ENCODE assay signal across 17 cellular contexts in genomic region chr5:77767301-77767700, GRCh38. TPM values are rescaled to one million over a fixed set of nuclear protein-coding genes. Genes with fewer than 3 reads are reported as not detected.
DNase-seq lines count a peak whose midpoint lies in the region; FAIRE-seq and TF ChIP-seq lines count a peak whose summit lies in the region.
"Had no signal": no experiment of that assay in that cellular context is flagged by ENCODE, and none has a peak within 500 bp of the region (broad histone marks: within the 10 kb centered on the region; RNA-seq: fewer than 3 reads in every experiment).

No MANE protein-coding gene starts in this region.

- no peak overlapping the region for H4K91ac ChIP-seq in trophoblast cell (ENCODE audit: low read depth, low read length)

- no peaks in the 10 kb centered on the region for H3K9me2 ChIP-seq in PC-9 (ENCODE audit: insufficient read depth)

- intact Hi-C loops in PC-9 (cut with micrococcal nuclease; ENCODE audit: unreplicated experiment): no loop called here
- intact Hi-C loops in kidney (cut with DNase I): no loop called here

- H2AK5ac ChIP-seq in trophoblast cell (ENCODE audit: low read length): no peak overlapping the region

- WGBS in trophoblast cell (ENCODE audit: extremely low coverage, insufficient coverage, insufficient read length): no CpG with 5 or more reads among the region's 1 CpG

- no peak overlapping the region for H3K27ac ChIP-seq in PC-9
- no peak overlapping the region for H3K27ac ChIP-seq in trophoblast cell (ENCODE audit: low read depth, low read length)
- no peak overlapping the region for H3K27ac ChIP-seq in SJCRH30
- no peak overlapping the region for H3K27ac ChIP-seq in kidney (ENCODE audit: low read depth in 2 of 2, low read length in 2 of 2)

- H3K4ac ChIP-seq in trophoblast cell (ENCODE audit: low read depth, low read length): peak overlapping the region; percentile 64

- TF ChIP-seq CTCF in PC-9 (conservative IDR thresholded peaks at IDR 0.05) (no peak), kidney (IDR thresholded peaks at IDR 0.05; ENCODE audit: borderline replicate concordance, extremely low read depth, insufficient read depth) (no peak)

- peaks cover 34% of the 10 kb centered on the region for H3K36me3 ChIP-seq in PC-9 (ENCODE audit: low read depth)
- H3K36me3 ChIP-seq in trophoblast cell (ENCODE audit: control insufficient read depth in 1 of 2, insufficient read depth in 2 of 2, low read length in 2 of 2): peaks cover 4 to 6% of the 10 kb centered on the region in 2 experiments
- H3K36me3 ChIP-seq in SJCRH30: peaks cover 88% of the 10 kb centered on the region
- H3K36me3 ChIP-seq in kidney (ENCODE audit: control insufficient read depth in 1 of 2, insufficient read depth in 2 of 2, low read length in 2 of 2): no peaks in the 10 kb centered on the region

- TF ChIP-seq POLR2A in GM12892 (IDR thresholded peaks at IDR 0.05; ENCODE audit: low read depth, low read length): no peak

- FAIRE-seq in GM12892 (lab: Jason Lieb, UNC): peak; percentile 14
- FAIRE-seq in kidney (lab: Jason Lieb, UNC): no peak
- no peak for FAIRE-seq in GM19239 (lab: Jason Lieb, UNC)
- FAIRE-seq: G401.6, H1, HepG2 had no signal

- no peaks in the 10 kb centered on the region for H3K79me1 ChIP-seq in trophoblast cell (ENCODE audit: low read length)

- no TSS peak for BruUV-seq in PC-9 (replicated peaks; lab: Mats Ljungman, UMichigan)

- H3K4me1 ChIP-seq in PC-9 (replicated peaks; ENCODE audit: insufficient read depth) (peaks cover 22% of the 10 kb centered on the region; the same call in 1 of the 2 replicates), trophoblast cell (ENCODE audit: control insufficient read depth in 1 of 2, insufficient read depth in 2 of 2, low read length in 2 of 2) (peaks cover 3 to 12% of the 10 kb centered on the region in 2 experiments), SJCRH30 (no peaks in the 10 kb centered on the region; the same call in 1 of the 2 replicates), kidney (ENCODE audit: control insufficient read depth in 1 of 2, insufficient read depth in 1 of 2, low read depth in 1 of 2, low read length in 2 of 2) (no peaks in the 10 kb centered on the region)

- DNase-seq in GM12892 (ENCODE audit: insufficient read length): no peak
- peak in 1 of 2 experiments; percentile 56 for DNase-seq in PC-9
- no peak for DNase-seq in trophoblast cell
- DNase-seq in SJCRH30: no peak
- DNase-seq in kidney: no peak
- DNase-seq in GM19239 (ENCODE audit: insufficient read length, low spot score): no peak
- DNase-seq: C1 segment of cervical spinal cord; CD4-positive, CD25-positive, alpha-beta regulatory T cell; CD8-positive, alpha-beta memory T cell; COR-L47; DMS 273 treated with DMSO at 0.1 percent for 48 hours; DMS53; H9; KBM-7 had no signal

- no peak overlapping the region for H2BK12ac ChIP-seq in trophoblast cell (ENCODE audit: low read length)

- no peak overlapping the region for H4K12ac ChIP-seq in trophoblast cell (ENCODE audit: low read depth, low read length)

- no peak overlapping the region for H2BK120ac ChIP-seq in trophoblast cell (ENCODE audit: insufficient read depth, low read length, poor library complexity)

- H3K14ac ChIP-seq in trophoblast cell (ENCODE audit: low read length): no peak overlapping the region

- no peak overlapping the region for H4K8ac ChIP-seq in trophoblast cell (ENCODE audit: low read depth, low read length)

- CTCF ChIA-PET in PC-9 (lab: Charles Lee): no interaction called here

- peaks cover 35% of the 10 kb centered on the region for H4K20me1 ChIP-seq in PC-9 (ENCODE audit: insufficient read depth)

- H3K4me2 ChIP-seq in PC-9 (peak overlapping the region; percentile 21; the same call in 1 of the 2 replicates), trophoblast cell (ENCODE audit: low read length) (no peak overlapping the region)

- H3F3A ChIP-seq in PC-9 (ENCODE audit: insufficient read depth, low read depth): no peaks in the 10 kb centered on the region; the same call in 1 of the 2 replicates

- H3K79me2 ChIP-seq in PC-9 (ENCODE audit: low read depth) (peaks cover 94% of the 10 kb centered on the region), trophoblast cell (ENCODE audit: control insufficient read depth, insufficient read depth, low read length, poor library complexity) (peaks cover 15% of the 10 kb centered on the region)

- H3K4me3 ChIP-seq in PC-9 (no peak overlapping the region), trophoblast cell (ENCODE audit: low read depth, low read length) (no peak overlapping the region), SJCRH30 (no peak overlapping the region), kidney (ENCODE audit: low read length in 2 of 2) (no peak overlapping the region)

- H3K9me3 ChIP-seq in PC-9 (ENCODE audit: insufficient read depth, low read depth) (no peaks in the 10 kb centered on the region), trophoblast cell (ENCODE audit: insufficient read depth, low read depth, low read length) (no peaks in the 10 kb centered on the region), SJCRH30 (replicated peaks) (peaks cover 9% of the 10 kb centered on the region; the same call in 1 of the 2 replicates), kidney (ENCODE audit: control insufficient read depth in 1 of 2, low read length in 2 of 2) (no peaks in the 10 kb centered on the region)

- H3K27me3 ChIP-seq in PC-9 (ENCODE audit: insufficient read depth, low read depth) (no peaks in the 10 kb centered on the region), trophoblast cell (ENCODE audit: insufficient read depth, low read length) (no peaks in the 10 kb centered on the region), SJCRH30 (no peaks in the 10 kb centered on the region)

- POLR2A ChIA-PET in PC-9 (lab: Charles Lee; ENCODE audit: unreplicated experiment): no interaction called here

- H3K9ac ChIP-seq in trophoblast cell (ENCODE audit: low read length): no peak overlapping the region
- H3K9ac ChIP-seq in kidney (ENCODE audit: low read length in 2 of 2): no peak overlapping the region

- no peak overlapping the region for H3K23ac ChIP-seq in trophoblast cell (ENCODE audit: low read length)

- no peak overlapping the region for H2AFZ ChIP-seq in PC-9
- H2AFZ ChIP-seq in trophoblast cell (ENCODE audit: insufficient read depth, low read length, poor library complexity): no peak overlapping the region

- H2BK5ac ChIP-seq in trophoblast cell (ENCODE audit: low read depth, low read length, poor library complexity): no peak overlapping the region

- H3K18ac ChIP-seq in trophoblast cell (ENCODE audit: low read length): no peak overlapping the region

RNA-seq across cellular contexts. Expression of gene TBCA, which starts 8.8 kb away (rescaled TPM):
- 256 TPM for polyA plus RNA-seq in GM12892 (2012; ENCODE audit: missing spikeins)
- total RNA-seq in PC-9 (2021) (179 and 205 TPM in 2 replicates), kidney (124 TPM)
- polyA plus RNA-seq in trophoblast cell (2013): 705 and 741 TPM in 2 replicates
- total RNA-seq in SJCRH30 (2014; rRNA removed; shearing (Covaris generic)): 661 and 707 TPM in 2 replicates
- 407 TPM for polyA plus RNA-seq in kidney (ENCODE audit: insufficient read depth, low read depth, low replicate concordance)
